In genomic region chr1:212519131-212519530, GRCh38 we compare ENCODE assay signal across 19 cellular contexts.
"Had no signal": no experiment of that assay in that cellular context is flagged by ENCODE, and none has a peak within 500 bp of the region (broad histone marks: within the 10 kb centered on the region; RNA-seq: fewer than 3 reads in every experiment).

No MANE protein-coding gene starts in this region.

- H3K27ac ChIP-seq: adrenal gland, gastrocnemius medialis, suprapubic skin had no signal

- H3K9me3 Mint-ChIP-seq: activated naive CD4-positive, alpha-beta T cell treated with anti-CD3 and anti-CD28 coated beads, Interleukin-2, amount 50 U/mL, for 72 hours; activated T-helper 1 cell treated with anti-CD3 and anti-CD28 coated beads, Interleukin-12 subunit alpha, Interleukin-12 subunit beta, Interleukin-2, Interleukin-4 antibody, amounts not matched to agents 30 ng/mL and 10 ng/mL and 1 ng/mL, durations not matched to agents 14 hours and 24 hours and 36 hours; mesothelial cell of epicardium; stimulated activated naive CD8-positive, alpha-beta T cell treated with anti-CD3 and anti-CD28 coated beads, Interleukin-15, amount 100 ng/mL, for 72 hours; T-helper 2 cell treated with Interferon-gamma antibody and Interleukin-4, amounts not matched to agents 5 μg/mL and 100 μg/mL, for 36 hours had no signal

- H3K36me3 Mint-ChIP-seq: mesothelial cell of epicardium had no signal

- H3K27ac Mint-ChIP-seq: activated CD4-positive, alpha-beta T cell treated with anti-CD3 and anti-CD28 coated beads for 36 hours; activated naive CD4-positive, alpha-beta T cell treated with anti-CD3 and anti-CD28 coated beads, Interleukin-2, amount 50 U/mL, for 72 hours; activated T-helper 1 cell treated with anti-CD3 and anti-CD28 coated beads, Interleukin-12 subunit alpha, Interleukin-12 subunit beta, Interleukin-2, Interleukin-4 antibody, amounts not matched to agents 30 ng/mL and 10 ng/mL and 1 ng/mL, durations not matched to agents 14 hours and 24 hours and 36 hours; mesothelial cell of epicardium; progenitor cell of endocrine pancreas; stimulated activated naive CD8-positive, alpha-beta T cell treated with anti-CD3 and anti-CD28 coated beads, Interleukin-15, amount 100 ng/mL, for 72 hours; T-helper 2 cell treated with Interferon-gamma antibody and Interleukin-4, amounts not matched to agents 5 μg/mL and 100 μg/mL, for 36 hours had no signal

- H3K4me3 ChIP-seq: adrenal gland, gastrocnemius medialis, lung, smooth muscle cell, suprapubic skin had no signal

- H3K4me2 ChIP-seq: smooth muscle cell had no signal

- H3K4me1 ChIP-seq: gastrocnemius medialis had no signal

- DNase-seq: activated CD4-positive, alpha-beta T cell treated with anti-CD3 and anti-CD28 coated beads for 36 hours; activated CD4-positive, alpha-beta T cell treated with anti-CD3 and anti-CD28 coated beads, Interleukin-2, amount 50 U/mL, for 48 hours; activated gamma-delta T cell treated with Interleukin-2 at 50 U/mL for 16 hours; activated T-cell treated with anti-CD3 and anti-CD28 coated beads for 4 hours; stimulated activated CD4-positive, alpha-beta T cell treated with anti-CD3 and anti-CD28 coated beads, Interleukin-4, amount 100 ng/mL, for 1 hour; stimulated activated naive CD8-positive, alpha-beta T cell treated with anti-CD3 and anti-CD28 coated beads, Interleukin-15, amount 100 ng/mL, for 72 hours; trophoblast cell had no signal

- H3K4me3 Mint-ChIP-seq: activated CD4-positive, alpha-beta T cell treated with anti-CD3 and anti-CD28 coated beads for 36 hours; activated T-helper 1 cell treated with anti-CD3 and anti-CD28 coated beads, Interleukin-12 subunit alpha, Interleukin-12 subunit beta, Interleukin-2, Interleukin-4 antibody, amounts not matched to agents 30 ng/mL and 10 ng/mL and 1 ng/mL, durations not matched to agents 14 hours and 24 hours and 36 hours; mesothelial cell of epicardium; stimulated activated naive CD8-positive, alpha-beta T cell treated with anti-CD3 and anti-CD28 coated beads, Interleukin-15, amount 100 ng/mL, for 72 hours; T-helper 2 cell treated with Interferon-gamma antibody and Interleukin-4, amounts not matched to agents 5 μg/mL and 100 μg/mL, for 36 hours had no signal

- ATAC-seq: activated CD4-positive, alpha-beta T cell treated with anti-CD3 and anti-CD28 coated beads for 36 hours; activated naive CD4-positive, alpha-beta T cell treated with anti-CD3 and anti-CD28 coated beads, Interleukin-2, amount 50 U/mL, for 72 hours; stimulated activated naive CD8-positive, alpha-beta T cell treated with anti-CD3 and anti-CD28 coated beads, Interleukin-15, amount 100 ng/mL, for 72 hours had no signal

- H3K36me3 ChIP-seq: adrenal gland, gastrocnemius medialis, suprapubic skin had no signal

- FAIRE-seq: colon, TTC549 had no signal

- H3K9me3 ChIP-seq: adrenal gland, gastrocnemius medialis, suprapubic skin had no signal
